In genomic region chrX:102067966-102068723, GRCh38 we compare ENCODE assay signal across 10 cellular contexts. TPM values are rescaled to one million over a fixed set of nuclear protein-coding genes. Genes with fewer than 3 reads are reported as not detected.
DNase-seq lines count a peak whose midpoint lies in the region; ATAC-seq, FAIRE-seq and TF ChIP-seq lines count a peak whose summit lies in the region.
"Had no signal": no experiment of that assay in that cellular context is flagged by ENCODE, and none has a peak within 500 bp of the region (broad histone marks: within the 10 kb centered on the region; RNA-seq: fewer than 3 reads in every experiment).

No MANE protein-coding gene starts in this region.

- H3K27ac Mint-ChIP-seq in natural killer cell treated with Interleukin-12 subunit alpha and Interleukin-12 subunit beta and Interleukin-15 and Interleukin-18, amount 100 ng/mL, for 72 hours: no peak overlapping the region
- H3K27ac Mint-ChIP-seq: memory B cell had no signal

- no peak for ATAC-seq in natural killer cell treated with Interleukin-12 subunit alpha and Interleukin-12 subunit beta and Interleukin-15 and Interleukin-18, amount 100 ng/mL, for 72 hours

- no peaks in the 10 kb centered on the region for H3K36me3 Mint-ChIP-seq in natural killer cell treated with Interleukin-12 subunit alpha and Interleukin-12 subunit beta and Interleukin-15 and Interleukin-18, amount 100 ng/mL, for 72 hours
- H3K36me3 Mint-ChIP-seq: memory B cell had no signal

- H3K9me3 ChIP-seq in keratinocyte (ENCODE audit: control insufficient read depth, low read depth, low read length): no peaks in the 10 kb centered on the region

- dilution Hi-C loops in keratinocyte (cut with MboI; ENCODE audit: extremely low pct_ligation_motif_present, low sequenced_read_pairs): no loop called here

- no peaks in the 10 kb centered on the region for H3K36me3 ChIP-seq in keratinocyte (ENCODE audit: control insufficient read depth in 2 of 2, extremely low read depth in 1 of 2, insufficient read depth in 2 of 2, low read length in 2 of 2)

- no peak overlapping the region for H3K4me2 ChIP-seq in keratinocyte (ENCODE audit: control insufficient read depth, extremely low read depth, insufficient read depth, low read depth, low read length)

- FAIRE-seq in keratinocyte (lab: Jason Lieb, UNC): peak; percentile 9

- no peak overlapping the region for H3K4me3 ChIP-seq in keratinocyte (ENCODE audit: control insufficient read depth in 2 of 3, extremely low read depth in 1 of 3, insufficient read depth in 2 of 3, low read depth in 1 of 3, low read length in 3 of 3)
- H3K4me3 ChIP-seq in lower leg skin (ENCODE audit: low read depth, poor library complexity, severe bottlenecking): no peak overlapping the region

- H3K4me1 ChIP-seq in keratinocyte (ENCODE audit: control insufficient read depth, extremely low read depth, insufficient read depth, low read length): no peaks in the 10 kb centered on the region

- TF ChIP-seq CTCF in keratinocyte (optimal IDR thresholded peaks at IDR 0.05 in 1 of 3, IDR thresholded peaks at IDR 0.05 in 1 of 3, conservative IDR thresholded peaks at IDR 0.05 in 1 of 3; ENCODE audit: extremely low read depth in 1 of 3, insufficient read depth in 2 of 3, low read length in 3 of 3): peak; percentile 41 to 47 (median 44)
- no peak for TF ChIP-seq CTCF in lower leg skin (IDR thresholded peaks at IDR 0.05)

- H3K27me3 Mint-ChIP-seq in natural killer cell treated with Interleukin-12 subunit alpha and Interleukin-12 subunit beta and Interleukin-15 and Interleukin-18, amount 100 ng/mL, for 72 hours: peaks cover 10 to 25% of the 10 kb centered on the region in 2 donors

- TF ChIP-seq POLR2A in lower leg skin (IDR thresholded peaks at IDR 0.05): no peak

- 40 to 42% methylated on average over 6 to 8 of the region's 8 CpGs for WGBS in lower leg skin, 2 donors

- no peaks in the 10 kb centered on the region for H3K9me3 Mint-ChIP-seq in natural killer cell treated with Interleukin-12 subunit alpha and Interleukin-12 subunit beta and Interleukin-15 and Interleukin-18, amount 100 ng/mL, for 72 hours
- H3K9me3 Mint-ChIP-seq: memory B cell had no signal

- H3K79me2 ChIP-seq in keratinocyte (ENCODE audit: control insufficient read depth, insufficient read depth, low read length): no peaks in the 10 kb centered on the region

- H2AFZ ChIP-seq in keratinocyte (ENCODE audit: control insufficient read depth, low read length): no peak overlapping the region

- no peaks in the 10 kb centered on the region for H4K20me1 ChIP-seq in keratinocyte (ENCODE audit: control insufficient read depth, extremely low read depth, insufficient read depth, low read length)

- DNase-seq in DMS79 treated with DMSO at 0.1 percent for 48 hours (lab: John Stamatoyannopoulos, UW) (peak; percentile 1), DMS79 (lab: John Stamatoyannopoulos, UW) (no peak), HS-27A (ENCODE audit: low read depth) (peak; percentile 11), keratinocyte (ENCODE audit: low read depth, low spot score) (no peak), lower leg skin (ENCODE audit: low spot score in 2 of 2) (no peak), NCI-H187 treated with DMSO at 0.1 percent for 48 hours (lab: John Stamatoyannopoulos, UW) (no peak)
- peak; percentile 2 to 11 for DNase-seq in activated CD4-positive, alpha-beta T cell treated with anti-CD3 and anti-CD28 coated beads, Interleukin-2, amount 50 U/mL, for 48 hours
- no peak for DNase-seq in natural killer cell treated with Interleukin-12 subunit alpha and Interleukin-12 subunit beta and Interleukin-15 and Interleukin-18, amount 100 ng/mL, for 72 hours (ENCODE audit: low spot score)

- H3K4me3 Mint-ChIP-seq in natural killer cell treated with Interleukin-12 subunit alpha and Interleukin-12 subunit beta and Interleukin-15 and Interleukin-18, amount 100 ng/mL, for 72 hours: no peak overlapping the region
- H3K4me3 Mint-ChIP-seq: memory B cell had no signal

- H3K9ac ChIP-seq in keratinocyte (ENCODE audit: control insufficient read depth, extremely low read depth, insufficient read depth, low read length): no peak overlapping the region

- no peak overlapping the region for H3K27ac ChIP-seq in keratinocyte (ENCODE audit: control insufficient read depth, insufficient read depth, low read length)

- intact Hi-C loops in lower leg skin (cut with DNase I; ENCODE audit: low total_unique reads): no loop called here

- H3K9me1 ChIP-seq in keratinocyte (ENCODE audit: control insufficient read depth, extremely low read depth, insufficient read depth, low read length): no peaks in the 10 kb centered on the region

- no peaks in the 10 kb centered on the region for H3K4me1 Mint-ChIP-seq in natural killer cell treated with Interleukin-12 subunit alpha and Interleukin-12 subunit beta and Interleukin-15 and Interleukin-18, amount 100 ng/mL, for 72 hours (ENCODE audit: low read depth in 2 of 2)
- H3K4me1 Mint-ChIP-seq: memory B cell had no signal

- H3K27me3 ChIP-seq in keratinocyte (ENCODE audit: control insufficient read depth, extremely low read depth, insufficient read depth, low read length): no peaks in the 10 kb centered on the region

RNA-seq across cellular contexts. Expression of gene TCEAL2, which starts 57.3 kb away (rescaled TPM):
- polyA plus RNA-seq in keratinocyte: not detected in 3 replicates
- not detected for polyA plus RNA-seq in keratinocyte (2011; ENCODE audit: low read depth)
- polyA plus RNA-seq in keratinocyte (2011; cell fraction: cytosol; rRNA removed): not detected in 2 replicates
- not detected in 2 replicates for polyA plus RNA-seq in keratinocyte (2011; cell fraction: nucleus; rRNA removed)
- not detected in 2 replicates for polyA plus RNA-seq in keratinocyte (2012; ENCODE audit: low replicate concordance)
- polyA minus RNA-seq in keratinocyte: not detected in 3 replicates
- polyA minus RNA-seq in keratinocyte (2011; cell fraction: cytosol; rRNA and poly(A)+ RNA removed): not detected
- polyA minus RNA-seq in keratinocyte (2011; cell fraction: nucleus; rRNA and poly(A)+ RNA removed): not detected in 2 replicates
- total RNA-seq in lower leg skin: 1 to 10 TPM in 2 of 4 donors, under 1 TPM in 2; 0.32 to 1.6 (median 0.84) TPM
- total RNA-seq in natural killer cell treated with Interleukin-12 subunit alpha and Interleukin-12 subunit beta and Interleukin-15 and Interleukin-18, amount 100 ng/mL, for 72 hours: not detected
- total RNA-seq: T-helper 1 cell treated with Interleukin-12 subunit alpha and Interleukin-12 subunit beta and Interleukin-4 antibody, amounts not matched to agents 30 ng/mL and 1 ng/mL, for 36 hours had no signal

Comparison
In these comparisons a context has a peak if more than half of its experiments do, and no peak if none do; other contexts are left out.
1. DNase-seq: peak in DMS79 treated with DMSO at 0.1 percent for 48 hours (single experiment), HS-27A (single experiment) and activated CD4-positive, alpha-beta T cell treated with anti-CD3 and anti-CD28 coated beads, Interleukin-2, amount 50 U/mL, for 48 hours (2 of 2); none in DMS79 (single experiment), keratinocyte (single experiment), lower leg skin (0 of 2), NCI-H187 treated with DMSO at 0.1 percent for 48 hours (single experiment) and natural killer cell treated with Interleukin-12 subunit alpha and Interleukin-12 subunit beta and Interleukin-15 and Interleukin-18, amount 100 ng/mL, for 72 hours (single experiment).
2. CTCF ChIP-seq: peak in keratinocyte (3 of 3); none in lower leg skin (0 of 3).